In genomic region chrX:108396986-108397385, GRCh38 we compare ENCODE assay signal across 19 cellular contexts. TPM values are rescaled to one million over a fixed set of nuclear protein-coding genes. Genes with fewer than 3 reads are reported as not detected.
DNase-seq lines count a peak whose midpoint lies in the region; ATAC-seq and TF ChIP-seq lines count a peak whose summit lies in the region.
"Had no signal": no experiment of that assay in that cellular context is flagged by ENCODE, and none has a peak within 500 bp of the region (broad histone marks: within the 10 kb centered on the region; RNA-seq: fewer than 3 reads in every experiment).

No MANE protein-coding gene starts in this region.

- ATAC-seq in WTC11 (no peak; the same call in 1 of the 2 replicates), gastroesophageal sphincter (no peak), HG02642 (IDR thresholded peaks at IDR 0.05; ENCODE audit: poor library complexity, unreplicated experiment) (no peak)

- H3K27me3 ChIP-seq in breast epithelium (peaks cover 0 to 34% of the 10 kb centered on the region in 2 donors), gastroesophageal sphincter (no peaks in the 10 kb centered on the region)
- H3K27me3 ChIP-seq: MG63 had no signal

- no peak overlapping the region for H3K4me3 ChIP-seq in breast epithelium
- no peak overlapping the region for H3K4me3 ChIP-seq in gastroesophageal sphincter
- H3K4me3 ChIP-seq: GM12878, MG63 had no signal

- H3K4me3 Mint-ChIP-seq in MCF 10A (ENCODE audit: unreplicated experiment) (peak overlapping the region; percentile 60), WTC11 (peak overlapping the region; percentile 32), type B pancreatic cell (no peak overlapping the region)

- H3K27ac ChIP-seq in breast epithelium, result peak overlapping the region in 1 of 2 donors; percentile 57
- peak overlapping the region in 3 of 4 donors; percentile 28 to 44 (median 43) for H3K27ac ChIP-seq in gastroesophageal sphincter
- H3K27ac ChIP-seq: 22Rv1, KMS-11 had no signal

- H3K36me3 ChIP-seq in breast epithelium (no peaks in the 10 kb centered on the region), gastroesophageal sphincter (no peaks in the 10 kb centered on the region)
- H3K36me3 ChIP-seq: MG63 had no signal

- H3K36me3 Mint-ChIP-seq in MCF 10A (ENCODE audit: insufficient read depth, unreplicated experiment) (no peaks in the 10 kb centered on the region), WTC11 (peaks cover 3% of the 10 kb centered on the region; the same call in 1 of the 2 replicates), type B pancreatic cell (no peaks in the 10 kb centered on the region)

- no peaks in the 10 kb centered on the region for H3K9me3 Mint-ChIP-seq in MCF 10A (ENCODE audit: unreplicated experiment)
- H3K9me3 Mint-ChIP-seq in WTC11, result no peaks in the 10 kb centered on the region
- H3K9me3 Mint-ChIP-seq in type B pancreatic cell, result no peaks in the 10 kb centered on the region

- TF ChIP-seq POLR2A in breast epithelium (IDR thresholded peaks at IDR 0.05), result no peak
- no peak for TF ChIP-seq POLR2A in gastroesophageal sphincter (IDR thresholded peaks at IDR 0.05)

- H3K4me1 ChIP-seq in breast epithelium, result no peaks in the 10 kb centered on the region
- peaks cover 0 to 19% (median 0%) of the 10 kb centered on the region in 3 donors for H3K4me1 ChIP-seq in gastroesophageal sphincter

- TSS peak; percentile 78 for BruUV-seq in MCF 10A (replicated peaks; lab: Mats Ljungman, UMichigan)

- intact Hi-C loops in MCF 10A (cut with micrococcal nuclease), result loop anchor here (5.0 kb wide), 2 partner anchors 85 to 170 kb away; no protein-coding TSS in a partner anchor
- intact Hi-C loops in breast epithelium (cut with DNase I; ENCODE audit: low total_unique reads), result no loop called here

- DNase-seq in MCF 10A (ENCODE audit: unreplicated experiment) (no peak), breast epithelium (ENCODE audit: low spot score in 2 of 2) (no peak), WTC11 (ENCODE audit: low spot score) (no peak), type B pancreatic cell (ENCODE audit: extremely low spot score, unreplicated experiment) (no peak), putamen (ENCODE audit: low spot score) (no peak), DMS79 treated with DMSO at 0.1 percent for 48 hours (lab: John Stamatoyannopoulos, UW) (no peak)
- DNase-seq: C1 segment of cervical spinal cord, MG63, NCI-H1092 treated with DMSO at 0.1 percent for 48 hours, NCI-H1694, NCI-H446, NCI-H748 treated with DMSO at 0.1 percent for 48 hours, SHP77 treated with DMSO at 0.1 percent for 48 hours had no signal

- H3K4me1 Mint-ChIP-seq in MCF 10A (ENCODE audit: insufficient read depth, unreplicated experiment) (peaks cover 52% of the 10 kb centered on the region), WTC11 (peaks cover 36% of the 10 kb centered on the region), type B pancreatic cell (ENCODE audit: unreplicated experiment) (peaks cover 25% of the 10 kb centered on the region)

- 73 to 100% methylated on average over 1 of the region's 1 CpG for WGBS in gastroesophageal sphincter (ENCODE audit: low coverage in 1 of 2), 2 donors

- TF ChIP-seq EP300 in gastroesophageal sphincter (IDR thresholded peaks at IDR 0.05), result no peak

- H3K27ac Mint-ChIP-seq in MCF 10A (ENCODE audit: low read depth, unreplicated experiment) (peak overlapping the region; percentile 82), WTC11 (peak overlapping the region; percentile 68), type B pancreatic cell (peak overlapping the region; percentile 86)

- CTCF ChIA-PET in MCF 10A (lab: Yijun Ruan, JAX) (interaction anchor here (0.9 to 1.4 kb wide), 3 partner anchors 21 to 173 kb away, joined by 3 read pairs; partner anchors contain the start of gene COL4A5), WTC11 (lab: Charles Lee) (no interaction called here)

- H3K27me3 Mint-ChIP-seq in MCF 10A (ENCODE audit: insufficient read depth, unreplicated experiment), result no peaks in the 10 kb centered on the region
- H3K27me3 Mint-ChIP-seq in WTC11 (ENCODE audit: low read depth), result no peaks in the 10 kb centered on the region; the same call in 1 of the 2 replicates
- no peaks in the 10 kb centered on the region for H3K27me3 Mint-ChIP-seq in type B pancreatic cell

- TF ChIP-seq CTCF in MCF 10A (IDR thresholded peaks at IDR 0.05; ENCODE audit: unreplicated experiment) (no peak), breast epithelium (IDR thresholded peaks at IDR 0.05) (no peak), WTC11 (IDR thresholded peaks at IDR 0.05) (no peak), gastroesophageal sphincter (IDR thresholded peaks at IDR 0.05) (no peak), type B pancreatic cell (conservative IDR thresholded peaks at IDR 0.05) (no peak)

- no peaks in the 10 kb centered on the region for H3K9me3 ChIP-seq in breast epithelium
- no peaks in the 10 kb centered on the region for H3K9me3 ChIP-seq in gastroesophageal sphincter
- H3K9me3 ChIP-seq: MG63 had no signal

- POLR2A ChIA-PET in MCF 10A (lab: Yijun Ruan, JAX) (interaction anchor here (0.8 to 4.3 kb wide), 19 partner anchors 10 to 172 kb away, joined by 3 to 152 read pairs (median 4); partner anchors contain the start of genes COL4A5 and COL4A6), WTC11 (lab: Charles Lee) (no interaction called here)

TF ChIP-seq in WTC11, 78 proteins besides CTCF, POLR2A, EP300 and RAD21 (continues in another document):
- TF ChIP-seq ATF3 (CRISPR knock-in tag; conservative IDR thresholded peaks at IDR 0.05) (no peak), IRF1 (CRISPR knock-in tag; IDR thresholded peaks at IDR 0.05) (no peak), ZNF396 (CRISPR knock-in tag; IDR thresholded peaks at IDR 0.05; ENCODE audit: borderline replicate concordance) (no peak), ZNF263 (CRISPR knock-in tag; IDR thresholded peaks at IDR 0.05; ENCODE audit: low read depth) (no peak), JUN (CRISPR knock-in tag; IDR thresholded peaks at IDR 0.05) (no peak), ATF1 (CRISPR knock-in tag; IDR thresholded peaks at IDR 0.05) (no peak), TEAD1 (CRISPR knock-in tag; IDR thresholded peaks at IDR 0.05) (no peak), FOXJ3 (CRISPR knock-in tag; IDR thresholded peaks at IDR 0.05; ENCODE audit: borderline replicate concordance) (no peak), CREM (CRISPR knock-in tag; IDR thresholded peaks at IDR 0.05) (no peak), HMGA2 (CRISPR knock-in tag; IDR thresholded peaks at IDR 0.05) (no peak), ZNF532 (CRISPR knock-in tag; IDR thresholded peaks at IDR 0.05; ENCODE audit: borderline replicate concordance) (no peak)

RNA-seq across cellular contexts. Expression of gene COL4A6, which starts 41.2 kb away (rescaled TPM):
- 56.0 and 58.3 TPM in 2 replicates for total RNA-seq in MCF 10A (2022)
- 10 to 100 TPM in 2 of 3 donors, 1 to 10 TPM in 1; 6.9 to 13.9 (median 10.7) TPM for total RNA-seq in breast epithelium
- total RNA-seq in WTC11 (2021), result 12.8 to 15.5 TPM (median 15.2 TPM) in 3 replicates
- 100 to 1,000 TPM; 103 to 369 (median 213) TPM for total RNA-seq in gastroesophageal sphincter
- 20.8 and 51.7 TPM in 2 replicates for total RNA-seq in type B pancreatic cell (ENCODE audit: low replicate concordance)
- total RNA-seq: G401 had no signal

RNA-seq across cellular contexts. Expression of gene COL4A5, which starts 42.7 kb away (rescaled TPM):
- total RNA-seq in MCF 10A (2022) (122 and 138 TPM in 2 replicates), breast epithelium (10 to 100 TPM; 13.6 to 88.1 (median 75.1) TPM), WTC11 (2021) (30.7 to 43.0 TPM (median 36.4 TPM) in 3 replicates), gastroesophageal sphincter (100 to 1,000 TPM; 163 to 583 (median 317) TPM), type B pancreatic cell (ENCODE audit: low replicate concordance) (85.1 and 167 TPM in 2 replicates)
